In the genomic region with DNA sequence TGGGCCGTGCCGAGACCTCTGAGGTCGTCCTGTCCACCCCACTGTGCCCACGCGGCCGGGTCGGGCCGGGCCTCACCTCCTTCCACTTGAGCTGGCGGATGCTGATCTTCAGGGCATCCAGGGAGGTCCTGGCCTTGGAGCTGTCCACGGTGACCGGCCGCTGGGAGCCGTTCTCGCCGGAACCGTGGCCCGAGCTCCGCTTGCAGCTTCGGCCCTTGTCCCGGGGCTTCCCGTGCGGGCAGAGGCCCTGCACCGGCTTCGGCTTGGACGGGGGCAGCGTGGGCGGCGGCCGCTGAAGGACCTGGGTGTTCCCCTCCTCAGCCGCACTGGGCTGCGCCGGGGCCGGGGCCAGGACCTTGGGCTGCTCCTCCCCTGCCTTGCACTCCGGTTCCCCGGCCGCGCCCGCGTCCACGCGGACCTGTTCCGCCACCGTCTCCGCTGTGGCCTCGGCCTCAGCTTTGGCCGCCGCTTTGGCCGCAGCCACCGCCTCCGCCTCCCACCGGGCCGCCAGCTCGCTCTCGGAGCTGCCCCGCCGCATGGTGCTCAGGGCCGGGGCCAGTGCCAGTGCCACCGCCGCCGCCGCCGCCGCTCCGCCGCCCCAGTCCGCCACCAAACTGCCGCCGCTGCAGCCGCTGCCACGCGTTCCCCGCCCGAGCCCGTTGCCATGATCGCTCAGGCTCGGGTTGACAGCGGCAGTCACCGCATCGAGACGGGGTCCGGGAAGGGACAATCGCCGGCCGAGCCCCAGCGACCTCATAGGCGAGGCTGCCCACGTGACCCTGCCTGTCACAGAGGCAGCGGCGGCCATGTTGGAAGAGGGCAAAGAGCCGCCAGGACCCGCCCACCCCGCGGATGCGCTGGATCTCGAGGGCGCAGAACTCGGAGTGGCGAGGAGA, we compare ENCODE assay signal across 1 cellular context.
TF ChIP-seq lines count a peak whose summit lies in the region.

A gene with protein sequence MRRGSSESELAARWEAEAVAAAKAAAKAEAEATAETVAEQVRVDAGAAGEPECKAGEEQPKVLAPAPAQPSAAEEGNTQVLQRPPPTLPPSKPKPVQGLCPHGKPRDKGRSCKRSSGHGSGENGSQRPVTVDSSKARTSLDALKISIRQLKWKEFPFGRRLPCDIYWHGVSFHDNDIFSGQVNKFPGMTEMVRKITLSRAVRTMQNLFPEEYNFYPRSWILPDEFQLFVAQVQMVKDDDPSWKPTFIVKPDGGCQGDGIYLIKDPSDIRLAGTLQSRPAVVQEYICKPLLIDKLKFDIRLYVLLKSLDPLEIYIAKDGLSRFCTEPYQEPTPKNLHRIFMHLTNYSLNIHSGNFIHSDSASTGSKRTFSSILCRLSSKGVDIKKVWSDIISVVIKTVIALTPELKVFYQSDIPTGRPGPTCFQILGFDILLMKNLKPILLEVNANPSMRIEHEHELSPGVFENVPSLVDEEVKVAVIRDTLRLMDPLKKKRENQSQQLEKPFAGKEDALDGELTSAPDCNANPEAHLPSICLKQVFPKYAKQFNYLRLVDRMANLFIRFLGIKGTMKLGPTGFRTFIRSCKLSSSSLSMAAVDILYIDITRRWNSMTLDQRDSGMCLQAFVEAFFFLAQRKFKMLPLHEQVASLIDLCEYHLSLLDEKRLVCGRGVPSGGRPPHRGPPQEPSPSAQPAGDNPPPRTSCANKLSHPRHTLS (minus strand): TSS at position 698 of the 896 bp plus-strand sequence. CDS start 160 bp downstream, at position 538.

TF ChIP-seq in SK-N-SH treated with all-trans-retinoic acid at 6 μM for 48 hours, 23 proteins besides CTCF, POLR2A, EP300 and RAD21 (continued from another document):
- TF ChIP-seq, protein P1, sequence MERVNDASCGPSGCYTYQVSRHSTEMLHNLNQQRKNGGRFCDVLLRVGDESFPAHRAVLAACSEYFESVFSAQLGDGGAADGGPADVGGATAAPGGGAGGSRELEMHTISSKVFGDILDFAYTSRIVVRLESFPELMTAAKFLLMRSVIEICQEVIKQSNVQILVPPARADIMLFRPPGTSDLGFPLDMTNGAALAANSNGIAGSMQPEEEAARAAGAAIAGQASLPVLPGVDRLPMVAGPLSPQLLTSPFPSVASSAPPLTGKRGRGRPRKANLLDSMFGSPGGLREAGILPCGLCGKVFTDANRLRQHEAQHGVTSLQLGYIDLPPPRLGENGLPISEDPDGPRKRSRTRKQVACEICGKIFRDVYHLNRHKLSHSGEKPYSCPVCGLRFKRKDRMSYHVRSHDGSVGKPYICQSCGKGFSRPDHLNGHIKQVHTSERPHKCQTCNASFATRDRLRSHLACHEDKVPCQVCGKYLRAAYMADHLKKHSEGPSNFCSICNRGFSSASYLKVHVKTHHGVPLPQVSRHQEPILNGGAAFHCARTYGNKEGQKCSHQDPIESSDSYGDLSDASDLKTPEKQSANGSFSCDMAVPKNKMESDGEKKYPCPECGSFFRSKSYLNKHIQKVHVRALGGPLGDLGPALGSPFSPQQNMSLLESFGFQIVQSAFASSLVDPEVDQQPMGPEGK (CRISPR knock-in tag; IDR thresholded peaks at IDR 0.05; ENCODE audit: borderline replicate concordance): no peak
- no peak for TF ChIP-seq BACH2 (CRISPR knock-in tag; IDR thresholded peaks at IDR 0.05; ENCODE audit: borderline replicate concordance)
TF ChIP-seq in SK-N-SH treated with all-trans-retinoic acid at 6 μM for 48 hours: peak in this region for 0.
